In the genomic region with DNA sequence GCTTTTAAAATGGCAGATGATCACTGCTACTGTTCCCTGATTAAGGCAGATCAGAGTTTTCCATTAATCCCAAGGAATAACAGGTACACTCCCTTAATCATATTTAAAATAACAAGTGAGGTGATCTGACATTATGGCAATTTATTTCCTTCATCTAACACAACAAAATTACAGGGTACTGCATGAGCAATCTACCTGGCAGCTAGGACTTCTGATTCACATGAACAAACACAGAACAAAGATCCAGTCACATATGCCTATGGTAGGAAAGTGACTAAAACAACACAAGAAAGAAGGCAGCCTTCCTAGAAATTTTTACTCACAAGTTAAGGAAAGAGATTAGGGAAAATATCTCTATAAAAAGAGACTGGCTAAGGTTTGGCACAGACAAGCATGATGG, we compare ENCODE assay signal across 30 cellular contexts. TPM values are rescaled to one million over a fixed set of nuclear protein-coding genes. Genes with fewer than 3 reads are reported as not detected.
DNase-seq lines count a peak whose midpoint lies in the region; ATAC-seq, FAIRE-seq and TF ChIP-seq lines count a peak whose summit lies in the region.
"Had no signal": no experiment of that assay in that cellular context is flagged by ENCODE, and none has a peak within 500 bp of the region (broad histone marks: within the 10 kb centered on the region; RNA-seq: fewer than 3 reads in every experiment).

No MANE protein-coding gene starts in this region.

- H3K27ac ChIP-seq in A549 = peak overlapping the region; percentile 72 to 77
- H3K27ac ChIP-seq: adrenal gland, esophagus muscularis mucosa, psoas muscle, thoracic aorta, uterus had no signal

- H3K9me3 ChIP-seq in A549 = no peaks in the 10 kb centered on the region
- H3K9me3 ChIP-seq: adrenal gland, esophagus muscularis mucosa, psoas muscle, thoracic aorta, uterus had no signal

- H3K27me3 Mint-ChIP-seq in activated CD8-positive, alpha-beta memory T cell treated with anti-CD3 and anti-CD28 coated beads, Interleukin-2, amount 10 ng/mL, durations not matched to agents 7 days and 5 days = peaks cover 22% of the 10 kb centered on the region

- TF ChIP-seq EP300 in A549 (IDR thresholded peaks at IDR 0.05) = no peak

- H3K4me1 ChIP-seq in A549 = peaks cover 90% of the 10 kb centered on the region
- H3K4me1 ChIP-seq: adrenal gland, esophagus muscularis mucosa, psoas muscle, uterus had no signal

- no peak for TF ChIP-seq POLR2A in A549 (IDR thresholded peaks at IDR 0.05; ENCODE audit: low read length)

- H3K27me3 ChIP-seq in kidney epithelial cell (ENCODE audit: control insufficient read depth, insufficient read depth, low read length) = no peaks in the 10 kb centered on the region
- H3K27me3 ChIP-seq: adrenal gland, esophagus muscularis mucosa, uterus had no signal

- POLR2A ChIA-PET in A549 (lab: Yijun Ruan, JAX) = no interaction called here

- no peaks in the 10 kb centered on the region for H3K9me3 Mint-ChIP-seq in activated CD8-positive, alpha-beta memory T cell treated with anti-CD3 and anti-CD28 coated beads, Interleukin-2, amount 10 ng/mL, durations not matched to agents 7 days and 5 days (ENCODE audit: low read depth)
- H3K9me3 Mint-ChIP-seq: activated naive CD4-positive, alpha-beta T cell treated with anti-CD3 and anti-CD28 coated beads for 36 hours; activated T-helper 1 cell treated with anti-CD3 and anti-CD28 coated beads, Interleukin-12 subunit alpha, Interleukin-12 subunit beta, Interleukin-2, Interleukin-4 antibody, amounts not matched to agents 30 ng/mL and 10 ng/mL and 1 ng/mL, durations not matched to agents 14 hours and 24 hours and 36 hours; CD4-positive, CD25-positive, alpha-beta regulatory T cell had no signal

- no peaks in the 10 kb centered on the region for H3K36me3 ChIP-seq in kidney epithelial cell (ENCODE audit: control insufficient read depth, insufficient read depth, low read length)
- H3K36me3 ChIP-seq: adrenal gland, esophagus muscularis mucosa, thoracic aorta, uterus had no signal

- H3K27ac Mint-ChIP-seq in activated CD8-positive, alpha-beta memory T cell treated with anti-CD3 and anti-CD28 coated beads, Interleukin-2, amount 10 ng/mL, durations not matched to agents 7 days and 5 days = no peak overlapping the region
- H3K27ac Mint-ChIP-seq: activated naive CD4-positive, alpha-beta T cell treated with anti-CD3 and anti-CD28 coated beads for 36 hours; activated T-helper 1 cell treated with anti-CD3 and anti-CD28 coated beads, Interleukin-12 subunit alpha, Interleukin-12 subunit beta, Interleukin-2, Interleukin-4 antibody, amounts not matched to agents 30 ng/mL and 10 ng/mL and 1 ng/mL, durations not matched to agents 14 hours and 24 hours and 36 hours; CD4-positive, CD25-positive, alpha-beta regulatory T cell had no signal

- H3K36me3 Mint-ChIP-seq in activated CD8-positive, alpha-beta memory T cell treated with anti-CD3 and anti-CD28 coated beads, Interleukin-2, amount 10 ng/mL, durations not matched to agents 7 days and 5 days = no peaks in the 10 kb centered on the region
- H3K36me3 Mint-ChIP-seq: CD4-positive, CD25-positive, alpha-beta regulatory T cell had no signal

- H3K4me3 ChIP-seq in A549 (no peak overlapping the region), kidney epithelial cell (ENCODE audit: low read depth, low read length) (no peak overlapping the region)
- H3K4me3 ChIP-seq: adrenal gland, esophagus muscularis mucosa, GM12878, K562, psoas muscle, thoracic aorta, uterus had no signal

- peak; percentile 59 to 72; a peak in 3 of 6 replicates for ATAC-seq in A549
- no peak for ATAC-seq in activated CD8-positive, alpha-beta memory T cell treated with anti-CD3 and anti-CD28 coated beads, Interleukin-2, amount 10 ng/mL, durations not matched to agents 7 days and 5 days
- no peak for ATAC-seq in GM21737 (IDR thresholded peaks at IDR 0.05; ENCODE audit: unreplicated experiment)
- ATAC-seq: GM12878; K562; psoas muscle; stimulated activated naive CD8-positive, alpha-beta T cell treated with anti-CD3 and anti-CD28 coated beads, Interleukin-15, Interleukin-2, amounts not matched to agents 100 U/mL and 50 U/mL, for 24 hours had no signal

- CTCF ChIA-PET in A549 (lab: Yijun Ruan, JAX) = interaction anchor here (1.0 to 1.1 kb wide), 2 partner anchors 9 to 33 kb away, joined by 3 read pairs; partner anchors contain the start of gene MAP7
- CTCF ChIA-PET in activated CD8-positive, alpha-beta memory T cell treated with anti-CD3 and anti-CD28 coated beads, Interleukin-2, amount 10 ng/mL, durations not matched to agents 7 days and 5 days (lab: Charles Lee) = no interaction called here

- H3K4me2 ChIP-seq in A549 = peak overlapping the region; percentile 69

- TF ChIP-seq CTCF in A549 (IDR thresholded peaks at IDR 0.05) (no peak), kidney epithelial cell (IDR thresholded peaks at IDR 0.05; ENCODE audit: insufficient read depth, low read length, poor library complexity, severe bottlenecking) (no peak)

- no peak for FAIRE-seq in A549 (lab: Jason Lieb, UNC)
- FAIRE-seq: GM12878, K562 had no signal

- DNase-seq in A549 (ENCODE audit: low read depth in 1 of 2, low spot score in 1 of 2) = peak; percentile 23 to 52
- peak; percentile 24 for DNase-seq in NCI-H146 (lab: John Stamatoyannopoulos, UW)
- peak; percentile 12 for DNase-seq in astrocyte of the hippocampus (ENCODE audit: low read depth, low spot score)
- DNase-seq in kidney epithelial cell (ENCODE audit: low read depth) = peak; percentile 52
- no peak for DNase-seq in DMS153 (lab: John Stamatoyannopoulos, UW)
- DNase-seq in activated CD4-positive, alpha-beta T cell treated with anti-CD3 and anti-CD28 coated beads for 4 hours = no peak
- DNase-seq in activated CD8-positive, alpha-beta memory T cell treated with anti-CD3 and anti-CD28 coated beads, Interleukin-2, amount 10 ng/mL, durations not matched to agents 7 days and 5 days = no peak
- DNase-seq: 8988T; activated CD4-positive, alpha-beta T cell treated with anti-CD3 and anti-CD28 coated beads, Interleukin-2, amount 50 U/mL, for 1 hour; activated naive CD4-positive, alpha-beta T cell treated with anti-CD3 and anti-CD28 coated beads for 36 hours; adrenal gland; CD4-positive, CD25-positive, alpha-beta regulatory T cell; effector CD4-positive, alpha-beta T cell; EL; foreskin melanocyte; mesenchymal stem cell; NCI-H1105; NCI-H446; OCI-M1; psoas muscle; SIG-M5; stimulated activated naive CD8-positive, alpha-beta T cell treated with anti-CD3 and anti-CD28 coated beads, Interleukin-15, Interleukin-2, amounts not matched to agents 100 U/mL and 50 U/mL, for 24 hours; T1000; uterus had no signal

- H3K4me1 Mint-ChIP-seq in activated CD8-positive, alpha-beta memory T cell treated with anti-CD3 and anti-CD28 coated beads, Interleukin-2, amount 10 ng/mL, durations not matched to agents 7 days and 5 days = no peaks in the 10 kb centered on the region
- H3K4me1 Mint-ChIP-seq: CD4-positive, CD25-positive, alpha-beta regulatory T cell had no signal

- no peak for TF ChIP-seq RAD21 in A549 (conservative IDR thresholded peaks at IDR 0.05 in 1 of 2, IDR thresholded peaks at IDR 0.05 in 1 of 2)

- H3K4me3 Mint-ChIP-seq in activated CD8-positive, alpha-beta memory T cell treated with anti-CD3 and anti-CD28 coated beads, Interleukin-2, amount 10 ng/mL, durations not matched to agents 7 days and 5 days = no peak overlapping the region
- H3K4me3 Mint-ChIP-seq: activated naive CD4-positive, alpha-beta T cell treated with anti-CD3 and anti-CD28 coated beads for 36 hours; activated T-helper 1 cell treated with anti-CD3 and anti-CD28 coated beads, Interleukin-12 subunit alpha, Interleukin-12 subunit beta, Interleukin-2, Interleukin-4 antibody, amounts not matched to agents 30 ng/mL and 10 ng/mL and 1 ng/mL, durations not matched to agents 14 hours and 24 hours and 36 hours; CD4-positive, CD25-positive, alpha-beta regulatory T cell had no signal

TF ChIP-seq in A549, 52 proteins besides CTCF, POLR2A, EP300 and RAD21:
- TF ChIP-seq NPAS2 (CRISPR knock-in tag; IDR thresholded peaks at IDR 0.05; ENCODE audit: borderline replicate concordance) (no peak), FOSL2 (IDR thresholded peaks at IDR 0.05) (no peak), FOSL2 (CRISPR knock-in tag; IDR thresholded peaks at IDR 0.05) (peak; percentile 62), RFX5 (IDR thresholded peaks at IDR 0.05) (no peak), BCL3 (IDR thresholded peaks at IDR 0.05) (no peak), NFE2L2 (conservative IDR thresholded peaks at IDR 0.05; ENCODE audit: low read length) (no peak), HDAC2 (IDR thresholded peaks at IDR 0.05) (no peak), NR3C1 (IDR thresholded peaks at IDR 0.05) (no peak), MYC (IDR thresholded peaks at IDR 0.05; ENCODE audit: borderline replicate concordance, low read length) (no peak), ELK1 (IDR thresholded peaks at IDR 0.05; ENCODE audit: low read depth, low read length) (no peak), JUNB (IDR thresholded peaks at IDR 0.05) (peak; percentile 64), CBX8 (IDR thresholded peaks at IDR 0.05) (no peak)

RNA-seq across cellular contexts. Expression of gene MAP7, which starts 33.2 kb away (rescaled TPM):
- 49.0 and 64.5 TPM in 2 replicates for polyA plus RNA-seq in A549 (2011; rRNA removed)
- 36.9 and 38.4 TPM in 2 replicates for polyA plus RNA-seq in A549 (2012; cell fraction: cytosol; rRNA removed)
- polyA plus RNA-seq in A549 (2012; cell fraction: nucleus; rRNA removed) = 41.6 and 44.1 TPM in 2 replicates
- polyA plus RNA-seq in A549 (2017; fragmentation: RNase III; extraction: RNeasy Plus Mini Kit Qiagen cat#74134 plus additional on column Dnase treatment) = 49.5 to 65.0 TPM (median 60.6 TPM) in 3 replicates
- polyA minus RNA-seq in A549 (2011; rRNA and poly(A)+ RNA removed) = 27.1 and 28.1 TPM in 2 replicates
- total RNA-seq in kidney epithelial cell = 16.0 and 17.6 TPM in 2 replicates
- under 1 TPM; 0.29 to 0.59 TPM for total RNA-seq in activated CD8-positive, alpha-beta memory T cell treated with anti-CD3 and anti-CD28 coated beads, Interleukin-2, amount 10 ng/mL, durations not matched to agents 7 days and 5 days

Comparison
In these comparisons a context has a peak if more than half of its experiments do, and no peak if none do; other contexts are left out.
1. ATAC-seq: peak in A549 (2 of 2); none in activated CD8-positive, alpha-beta memory T cell treated with anti-CD3 and anti-CD28 coated beads, Interleukin-2, amount 10 ng/mL, durations not matched to agents 7 days and 5 days (single experiment) and GM21737 (single experiment).
2. DNase-seq: peak in A549 (2 of 2), NCI-H146 (single experiment), astrocyte of the hippocampus (single experiment) and kidney epithelial cell (single experiment); none in DMS153 (single experiment), activated CD4-positive, alpha-beta T cell treated with anti-CD3 and anti-CD28 coated beads for 4 hours (0 of 2) and activated CD8-positive, alpha-beta memory T cell treated with anti-CD3 and anti-CD28 coated beads, Interleukin-2, amount 10 ng/mL, durations not matched to agents 7 days and 5 days (single experiment).
3. RNA of gene MAP7, which starts 33.2 kb away (total RNA-seq): 16.0 to 17.6 TPM in kidney epithelial cell; 0.29 to 0.59 TPM in activated CD8-positive, alpha-beta memory T cell treated with anti-CD3 and anti-CD28 coated beads, Interleukin-2, amount 10 ng/mL, durations not matched to agents 7 days and 5 days; every median in the first group is over 10 times any median in the second.